ENCODE assay signal across 13 cellular contexts in genomic region chr7:120991133-120991532, GRCh38.
DNase-seq lines count a peak whose midpoint lies in the region; ATAC-seq and TF ChIP-seq lines count a peak whose summit lies in the region.
"Had no signal": no experiment of that assay in that cellular context is flagged by ENCODE, and none has a peak within 500 bp of the region (broad histone marks: within the 10 kb centered on the region; RNA-seq: fewer than 3 reads in every experiment).

No MANE protein-coding gene starts in this region.

- H3K36me3 ChIP-seq in duodenal mucosa (ENCODE audit: control insufficient read depth in 1 of 2, insufficient read depth in 2 of 2, low read length in 2 of 2) (no peaks in the 10 kb centered on the region), rectal smooth muscle tissue (ENCODE audit: control insufficient read depth, insufficient read depth, low read length) (no peaks in the 10 kb centered on the region)

- no peak for TF ChIP-seq CTCF in AG09309 (IDR thresholded peaks at IDR 0.05; ENCODE audit: control insufficient read depth, insufficient read depth, low read depth, low read length, missing control alignments)

- peak overlapping the region; percentile 18 to 79 for H3K9ac ChIP-seq in duodenal mucosa (ENCODE audit: low read depth in 1 of 2, low read length in 2 of 2)
- no peak overlapping the region for H3K9ac ChIP-seq in rectal smooth muscle tissue (ENCODE audit: low read length)

- ATAC-seq in HG02798 (IDR thresholded peaks at IDR 0.05; ENCODE audit: poor library complexity, unreplicated experiment) = peak; percentile 20
- ATAC-seq: stimulated activated effector memory CD8-positive, alpha-beta T cell treated with anti-CD3 and anti-CD28 coated beads, Interleukin-12 subunit alpha, Interleukin-12 subunit beta, amount 100 ng/mL, for 72 hours had no signal

- H3K27me3 ChIP-seq in duodenal mucosa (ENCODE audit: control insufficient read depth in 1 of 2, insufficient read depth in 2 of 2, low read length in 2 of 2) (peaks cover 4 to 8% of the 10 kb centered on the region in 2 donors), rectal smooth muscle tissue (ENCODE audit: control insufficient read depth, insufficient read depth, low read length) (no peaks in the 10 kb centered on the region)

- H3K27ac ChIP-seq in duodenal mucosa (ENCODE audit: low read depth, low read length) (peak overlapping the region; percentile 37), rectal smooth muscle tissue (ENCODE audit: low read depth, low read length) (peak overlapping the region; percentile 89)

- DNase-seq in AG09309 (ENCODE audit: low read depth) (no peak), inferior parietal cortex (ENCODE audit: extremely low spot score) (no peak), NCI-H748 (lab: John Stamatoyannopoulos, UW; ENCODE audit: unreplicated experiment) (no peak), AG08396 (ENCODE audit: low spot score) (no peak)
- DNase-seq in stimulated activated CD4-positive, alpha-beta T cell treated with anti-CD3 and anti-CD28 coated beads, Interleukin-1b, Interleukin-23, amount 100 ng/mL, for 48 hours = no peak
- DNase-seq: activated B cell treated with CpG ODN at 0.5 μM for 24 hours; C1 segment of cervical spinal cord; GF-D8; stimulated activated CD4-positive, alpha-beta T cell treated with anti-CD3 and anti-CD28 coated beads, Interleukin-15, amount 100 ng/mL, for 24 hours had no signal

- no peaks in the 10 kb centered on the region for H3K9me3 ChIP-seq in duodenal mucosa (ENCODE audit: control insufficient read depth in 1 of 2, low read length in 2 of 2)

- peaks cover 13 to 16% of the 10 kb centered on the region in 2 donors for H3K4me1 ChIP-seq in duodenal mucosa (ENCODE audit: control insufficient read depth in 1 of 2, insufficient read depth in 2 of 2, low read length in 2 of 2)
- peaks cover 3% of the 10 kb centered on the region for H3K4me1 ChIP-seq in rectal smooth muscle tissue (ENCODE audit: control insufficient read depth, insufficient read depth, low read length)

- peak overlapping the region; percentile 12 for H3K4me3 ChIP-seq in AG09309 (ENCODE audit: control insufficient read depth, low read depth, low read length)
- peak overlapping the region; percentile 14 to 37 for H3K4me3 ChIP-seq in duodenal mucosa (ENCODE audit: low read depth in 1 of 2, low read length in 2 of 2)
- peak overlapping the region; percentile 63 for H3K4me3 ChIP-seq in rectal smooth muscle tissue (ENCODE audit: low read length)

Comparison
In these comparisons a context has a peak if more than half of its experiments do, and no peak if none do; other contexts are left out.
1. H3K4me3 ChIP-seq: peak in every context shown above with its lines; median percentile 63 in rectal smooth muscle tissue; 26 in duodenal mucosa; 12 in AG09309.